In genomic region chr16:807345-808251, GRCh38 we compare ENCODE assay signal across 8 cellular contexts. TPM values are rescaled to one million over a fixed set of nuclear protein-coding genes. Genes with fewer than 3 reads are reported as not detected.
A peak's percentile ranks its signal among the peaks of the same experiment; 100 is the strongest.
DNase-seq lines count a peak whose midpoint lies in the region; ATAC-seq, FAIRE-seq and TF ChIP-seq lines count a peak whose summit lies in the region.

No MANE protein-coding gene starts in this region.

- 0 out of 2 replicates have a peak overlapping the region, but pooled peaks have one; percentile 25 for H3K56ac ChIP-seq in IMR-90 (ENCODE audit: extremely low read depth, insufficient read depth, low read length)

- WGBS in IMR-90 (ENCODE audit: extremely low coverage in 2 of 2, insufficient read length in 1 of 2), 2 experiments, result 31% methylated on average over 39 of the region's 91 CpGs; no CpG with 5 or more reads in 1 of the 2 experiments

- H3K9me3 Mint-ChIP-seq in naive thymus-derived CD4-positive, alpha-beta T cell, result peaks cover 0 to 3% (median 0%) of the 10 kb centered on the region in 11 donors
- no peaks in the 10 kb centered on the region for H3K9me3 Mint-ChIP-seq in stimulated activated effector memory CD8-positive, alpha-beta T cell treated with anti-CD3 and anti-CD28 coated beads, Interleukin-12 subunit alpha, Interleukin-12 subunit beta, amount 100 ng/mL, for 72 hours

- H2BK120ac ChIP-seq in IMR-90 (ENCODE audit: low read depth, low read length), result no peak overlapping the region

- peaks cover 3% of the 10 kb centered on the region; the same call in 1 of the 2 replicates for H3K4me1 ChIP-seq in IMR-90 (ENCODE audit: control insufficient read depth, insufficient read depth, low read length)
- no peaks in the 10 kb centered on the region for H3K4me1 ChIP-seq in fibroblast of lung (ENCODE audit: control insufficient read depth, extremely low read depth, insufficient read depth, low read length)
- peaks cover 0 to 9% of the 10 kb centered on the region in 2 donors for H3K4me1 ChIP-seq in naive thymus-derived CD4-positive, alpha-beta T cell (ENCODE audit: control insufficient read depth in 2 of 2, insufficient read depth in 2 of 2, low read length in 2 of 2)

- H3K27ac Mint-ChIP-seq in naive thymus-derived CD4-positive, alpha-beta T cell, result peak overlapping the region; percentile 92 to 98 (median 97)
- H3K27ac Mint-ChIP-seq in stimulated activated effector memory CD8-positive, alpha-beta T cell treated with anti-CD3 and anti-CD28 coated beads, Interleukin-12 subunit alpha, Interleukin-12 subunit beta, amount 100 ng/mL, for 72 hours, result peak overlapping the region; percentile 95

- TF ChIP-seq RAD21 in IMR-90 (IDR thresholded peaks at IDR 0.05; ENCODE audit: low read length), result no peak

- DNase-seq in D721Med (ENCODE audit: insufficient read length, low spot score) (peak; percentile 71), IMR-90 (peak; percentile 86), RCC 7860 (ENCODE audit: low spot score) (peak; percentile 82), fibroblast of lung (ENCODE audit: low read depth in 2 of 2) (peak; percentile 88 to 92)
- peak; percentile 58 to 76 for DNase-seq in activated T-helper 1 cell treated with anti-CD3 and anti-CD28 coated beads, Interleukin-2, amount 50 U/mL, for 16 hours (ENCODE audit: low read depth in 1 of 2, low spot score in 1 of 2)
- DNase-seq in naive thymus-derived CD4-positive, alpha-beta T cell, result peak; percentile 53 to 89 (median 68)
- peak; percentile 78 to 90 for DNase-seq in stimulated activated effector memory CD8-positive, alpha-beta T cell treated with anti-CD3 and anti-CD28 coated beads, Interleukin-12 subunit alpha, Interleukin-12 subunit beta, amount 100 ng/mL, for 72 hours (ENCODE audit: low spot score in 2 of 2)

- H3K36me3 Mint-ChIP-seq in naive thymus-derived CD4-positive, alpha-beta T cell, result peaks cover 0 to 4% (median 0%) of the 10 kb centered on the region in 5 donors
- peaks cover 11% of the 10 kb centered on the region for H3K36me3 Mint-ChIP-seq in stimulated activated effector memory CD8-positive, alpha-beta T cell treated with anti-CD3 and anti-CD28 coated beads, Interleukin-12 subunit alpha, Interleukin-12 subunit beta, amount 100 ng/mL, for 72 hours

- peak overlapping the region; percentile 93 for H2AK9ac ChIP-seq in IMR-90 (replicated peaks; ENCODE audit: low read depth, low read length, poor library complexity)

- CTCF ChIA-PET in IMR-90 (lab: Yijun Ruan, JAX), result no interaction called here
- CTCF ChIA-PET in naive thymus-derived CD4-positive, alpha-beta T cell (lab: Charles Lee), result interaction anchor here (0.7 kb wide), 1 partner anchor 1239 kb away, joined by 3 read pairs; no protein-coding TSS in a partner anchor

- peak overlapping the region; percentile 84 for H3K4me3 ChIP-seq in IMR-90 (ENCODE audit: insufficient read depth, low read depth, low read length)
- peak overlapping the region; percentile 63 to 81 (median 70) for H3K4me3 ChIP-seq in fibroblast of lung (replicated peaks in 1 of 4; ENCODE audit: control extremely low read depth in 1 of 4, insufficient read depth in 1 of 4, low read depth in 3 of 4, low read length in 4 of 4)
- H3K4me3 ChIP-seq in naive thymus-derived CD4-positive, alpha-beta T cell (ENCODE audit: low read length), result peak overlapping the region; percentile 92

- peak overlapping the region; percentile 57; the same call in 1 of the 2 replicates for H3K23ac ChIP-seq in IMR-90 (ENCODE audit: low read depth, low read length)

- in situ Hi-C loops in IMR-90 (cut with MboI; ENCODE audit: low sequenced_read_pairs), result loop anchor here (25.0 kb wide), 1 partner anchor 405 kb away; no protein-coding TSS in a partner anchor

- peak overlapping the region; percentile 63; the same call in 1 of the 2 replicates for H3K18ac ChIP-seq in IMR-90 (ENCODE audit: low read depth, low read length)

- TF ChIP-seq CTCF in D721Med (IDR thresholded peaks at IDR 0.05; ENCODE audit: insufficient read depth, missing control alignments) (no peak), IMR-90 (conservative IDR thresholded peaks at IDR 0.05; ENCODE audit: low read depth, low read length) (no peak), fibroblast of lung (conservative IDR thresholded peaks at IDR 0.05 in 1 of 2, IDR thresholded peaks at IDR 0.05 in 1 of 2; ENCODE audit: low read depth in 1 of 2, low read length in 2 of 2) (no peak)

- H3K9me3 ChIP-seq in IMR-90 (ENCODE audit: control insufficient read depth, insufficient read depth, low read length) (no peaks in the 10 kb centered on the region; the same call in 1 of the 2 replicates), fibroblast of lung (ENCODE audit: control insufficient read depth, insufficient read depth, low read depth, low read length) (no peaks in the 10 kb centered on the region)
- no peaks in the 10 kb centered on the region for H3K9me3 ChIP-seq in naive thymus-derived CD4-positive, alpha-beta T cell (ENCODE audit: control insufficient read depth in 2 of 3, low read length in 3 of 3)

- H3K4me1 Mint-ChIP-seq in naive thymus-derived CD4-positive, alpha-beta T cell, result peaks cover 0 to 16% (median 12%) of the 10 kb centered on the region in 7 donors
- H3K4me1 Mint-ChIP-seq in stimulated activated effector memory CD8-positive, alpha-beta T cell treated with anti-CD3 and anti-CD28 coated beads, Interleukin-12 subunit alpha, Interleukin-12 subunit beta, amount 100 ng/mL, for 72 hours, result peaks cover 12% of the 10 kb centered on the region

- H2AFZ ChIP-seq in IMR-90 (replicated peaks; ENCODE audit: low read length, poor library complexity), result peak overlapping the region; percentile 87
- peak overlapping the region; percentile 86 for H2AFZ ChIP-seq in fibroblast of lung (ENCODE audit: low read length)

- H4K91ac ChIP-seq in IMR-90 (ENCODE audit: insufficient read depth, low read depth, low read length), result peak overlapping the region; percentile 2; the same call in 1 of the 2 replicates

- H3K27ac ChIP-seq in IMR-90 (ENCODE audit: insufficient read depth, low read length), result peak overlapping the region; percentile 54
- peak overlapping the region; percentile 83 for H3K27ac ChIP-seq in fibroblast of lung (ENCODE audit: insufficient read depth, low read length)
- peak overlapping the region; percentile 88 for H3K27ac ChIP-seq in naive thymus-derived CD4-positive, alpha-beta T cell (ENCODE audit: low read depth, low read length)

- peaks cover 4 to 12% of the 10 kb centered on the region in 2 experiments; a peak in 3 of 4 replicates for H3K79me1 ChIP-seq in IMR-90 (ENCODE audit: low read depth in 1 of 2, low read length in 2 of 2)

- intact Hi-C loops in IMR-90 (cut with micrococcal nuclease), result no loop called here
- intact Hi-C loops in naive thymus-derived CD4-positive, alpha-beta T cell (cut with micrococcal nuclease), result loop anchor here (1.0 to 2.0 kb wide), 3 partner anchors 19 to 171 kb away; partner anchors contain the start of genes CHTF18 (in 2 of the 2), LMF1 (in 2 of the 2), RPUSD1 (in 2 of the 2) and METTL26 (in 1 of the 2)

- H3K4ac ChIP-seq in IMR-90 (ENCODE audit: low read depth, low read length), result peak overlapping the region; percentile 80

- H2BK5ac ChIP-seq in IMR-90 (ENCODE audit: low read depth, low read length, poor library complexity, severe bottlenecking), result peak overlapping the region; percentile 55

- peak overlapping the region; percentile 67 for H2AK5ac ChIP-seq in IMR-90 (ENCODE audit: low read depth, low read length)

- peak overlapping the region; percentile 51 to 90 for H4K8ac ChIP-seq in IMR-90 (ENCODE audit: low read depth in 2 of 2, low read length in 2 of 2)

- H3K4me2 ChIP-seq in IMR-90 (ENCODE audit: low read depth, low read length) (peak overlapping the region; percentile 92), fibroblast of lung (ENCODE audit: extremely low read depth, insufficient read depth, low read length) (peak overlapping the region; percentile 71)

- 0 out of 2 replicates have a peak, but pooled peaks cover 3% of the 10 kb centered on the region for H3K9me1 ChIP-seq in IMR-90 (ENCODE audit: insufficient read depth, low read length)

- peak overlapping the region; percentile 76; the same call in 1 of the 2 replicates for H3K14ac ChIP-seq in IMR-90 (replicated peaks; ENCODE audit: low read depth, low read length)

- dilution Hi-C loops in IMR-90 (cut with HindIII; ENCODE audit: low sequenced_read_pairs, unreplicated experiment), result no loop called here

- TF ChIP-seq POLR2A in IMR-90 (IDR thresholded peaks at IDR 0.05; ENCODE audit: low read depth, low read length), result peak; percentile 78; the same call in 1 of the 2 replicates

- H4K5ac ChIP-seq in IMR-90 (ENCODE audit: low read depth, low read length), result peak overlapping the region; percentile 87

- H3K9ac ChIP-seq in IMR-90 (ENCODE audit: low read depth, low read length) (peak overlapping the region; percentile 87), fibroblast of lung (ENCODE audit: insufficient read depth, low read length) (peak overlapping the region; percentile 84)

- BruUV-seq in IMR-90 (replicated peaks; lab: Mats Ljungman, UMichigan), result no TSS peak

- FAIRE-seq in D721Med (lab: Jason Lieb, UNC) (no peak), RCC 7860 (lab: Jason Lieb, UNC) (no peak)

- H3K36me3 ChIP-seq in IMR-90 (ENCODE audit: control insufficient read depth, insufficient read depth, low read length), result no peaks in the 10 kb centered on the region
- H3K36me3 ChIP-seq in fibroblast of lung (ENCODE audit: control insufficient read depth, insufficient read depth, low read length), result no peaks in the 10 kb centered on the region
- no peaks in the 10 kb centered on the region for H3K36me3 ChIP-seq in naive thymus-derived CD4-positive, alpha-beta T cell (ENCODE audit: control insufficient read depth in 2 of 3, insufficient read depth in 3 of 3, low read length in 3 of 3)

- no peaks in the 10 kb centered on the region for H3K79me2 ChIP-seq in fibroblast of lung (ENCODE audit: control insufficient read depth, insufficient read depth, low read length)

- H4K20me1 ChIP-seq in IMR-90 (ENCODE audit: insufficient read depth, low read length) (no peaks in the 10 kb centered on the region), fibroblast of lung (ENCODE audit: control insufficient read depth, extremely low read depth, insufficient read depth, low read length) (no peaks in the 10 kb centered on the region)

- H3K4me3 Mint-ChIP-seq in naive thymus-derived CD4-positive, alpha-beta T cell, result peak overlapping the region; percentile 92 to 100 (median 95)
- H3K4me3 Mint-ChIP-seq in stimulated activated effector memory CD8-positive, alpha-beta T cell treated with anti-CD3 and anti-CD28 coated beads, Interleukin-12 subunit alpha, Interleukin-12 subunit beta, amount 100 ng/mL, for 72 hours, result peak overlapping the region; percentile 93

- H2BK20ac ChIP-seq in IMR-90 (ENCODE audit: low read depth, low read length), result no peak overlapping the region

- H3K27me3 Mint-ChIP-seq in naive thymus-derived CD4-positive, alpha-beta T cell, result peaks cover 0 to 15% (median 5%) of the 10 kb centered on the region in 5 donors

- H3K27me3 ChIP-seq in IMR-90 (ENCODE audit: control insufficient read depth, insufficient read depth, low read length) (no peaks in the 10 kb centered on the region), fibroblast of lung (ENCODE audit: control insufficient read depth, insufficient read depth, low read length) (peaks cover 3% of the 10 kb centered on the region)
- H3K27me3 ChIP-seq in naive thymus-derived CD4-positive, alpha-beta T cell (ENCODE audit: control insufficient read depth in 2 of 2, insufficient read depth in 2 of 2, low read length in 2 of 2), result no peaks in the 10 kb centered on the region

- no peak overlapping the region for H2BK15ac ChIP-seq in IMR-90 (ENCODE audit: low read depth, low read length)

- POLR2A ChIA-PET in IMR-90 (lab: Charles Lee; ENCODE audit: unreplicated experiment), result no interaction called here
- POLR2A ChIA-PET in naive thymus-derived CD4-positive, alpha-beta T cell (lab: Charles Lee), result interaction anchor here (0.5 to 1.1 kb wide), 3 partner anchors 19 to 772 kb away, joined by 3 to 4 read pairs (median 3); partner anchors contain the start of gene CHTF18

- peak; percentile 70 for ATAC-seq in GM21526 (IDR thresholded peaks at IDR 0.05; ENCODE audit: low FRiP score, unreplicated experiment)
- ATAC-seq in IMR-90 (ENCODE audit: low read depth), result peak; percentile 98
- peak; percentile 95 for ATAC-seq in naive thymus-derived CD4-positive, alpha-beta T cell
- ATAC-seq in stimulated activated effector memory CD8-positive, alpha-beta T cell treated with anti-CD3 and anti-CD28 coated beads, Interleukin-12 subunit alpha, Interleukin-12 subunit beta, amount 100 ng/mL, for 72 hours, result peak; percentile 94

RNA-seq across cellular contexts. Expression of gene GNG13, which starts 7.1 kb away (rescaled TPM):
- not detected in 2 replicates for total RNA-seq in IMR-90 (2012; rRNA removed)
- polyA plus RNA-seq in IMR-90 (2012; rRNA removed), result not detected in 2 replicates
- not detected in 2 replicates for polyA plus RNA-seq in IMR-90 (2012; cell fraction: cytosol; rRNA removed)
- not detected in 2 replicates for polyA plus RNA-seq in IMR-90 (2012; cell fraction: nucleus; rRNA removed; ENCODE audit: low replicate concordance)
- not detected in 2 replicates for total RNA-seq in fibroblast of lung
- polyA plus RNA-seq in fibroblast of lung, result not detected in 2 replicates
- polyA plus RNA-seq in fibroblast of lung (2012), result not detected in 2 replicates
- polyA minus RNA-seq in fibroblast of lung (ENCODE audit: low replicate concordance), result not detected in 2 replicates
- total RNA-seq in naive thymus-derived CD4-positive, alpha-beta T cell, result not detected
- polyA plus RNA-seq in naive thymus-derived CD4-positive, alpha-beta T cell, result not detected

RNA-seq across cellular contexts. Expression of gene CHTF18, which starts 19.2 kb away (rescaled TPM):
- 3.1 and 3.2 TPM in 2 replicates for total RNA-seq in IMR-90 (2012; rRNA removed)
- polyA plus RNA-seq in IMR-90 (2012; rRNA removed), result 21.4 and 28.1 TPM in 2 replicates
- polyA plus RNA-seq in IMR-90 (2012; cell fraction: cytosol; rRNA removed), result 4.1 and 7.9 TPM in 2 replicates
- 128 and 294 TPM in 2 replicates for polyA plus RNA-seq in IMR-90 (2012; cell fraction: nucleus; rRNA removed; ENCODE audit: low replicate concordance)
- 1.3 and 4.3 TPM in 2 replicates for total RNA-seq in fibroblast of lung
- 1.1 and 5.7 TPM in 2 replicates for polyA plus RNA-seq in fibroblast of lung
- polyA plus RNA-seq in fibroblast of lung (2012), result 3.5 and 16.0 TPM in 2 replicates
- polyA minus RNA-seq in fibroblast of lung (ENCODE audit: low replicate concordance), result 3.5 and 7.7 TPM in 2 replicates
- 10 to 100 TPM; 32.0 to 74.8 (median 51.7) TPM for total RNA-seq in naive thymus-derived CD4-positive, alpha-beta T cell
- polyA plus RNA-seq in naive thymus-derived CD4-positive, alpha-beta T cell, result 1 to 10 TPM; 4.5 to 8.2 TPM

RNA-seq across cellular contexts. Expression of gene RPUSD1, which starts 19.4 kb away (rescaled TPM):
- 11.7 and 13.1 TPM in 2 replicates for total RNA-seq in IMR-90 (2012; rRNA removed)
- polyA plus RNA-seq in IMR-90 (2012; rRNA removed), result 32.3 and 43.3 TPM in 2 replicates
- polyA plus RNA-seq in IMR-90 (2012; cell fraction: cytosol; rRNA removed), result 23.5 and 39.1 TPM in 2 replicates
- polyA plus RNA-seq in IMR-90 (2012; cell fraction: nucleus; rRNA removed; ENCODE audit: low replicate concordance), result 38.5 and 127 TPM in 2 replicates
- total RNA-seq in fibroblast of lung, result 15.9 and 16.2 TPM in 2 replicates
- 8.2 and 10.3 TPM in 2 replicates for polyA plus RNA-seq in fibroblast of lung
- polyA plus RNA-seq in fibroblast of lung (2012), result 12.6 and 21.8 TPM in 2 replicates
- polyA minus RNA-seq in fibroblast of lung (ENCODE audit: low replicate concordance), result 6.6 and 10.6 TPM in 2 replicates
- total RNA-seq in naive thymus-derived CD4-positive, alpha-beta T cell, result 10 to 100 TPM; 16.3 to 34.3 (median 30.3) TPM
- polyA plus RNA-seq in naive thymus-derived CD4-positive, alpha-beta T cell, result 10 to 100 TPM; 21.2 to 42.9 TPM

RNA-seq across cellular contexts. Expression of gene MSLN, which starts 47.1 kb away (rescaled TPM):
- total RNA-seq in IMR-90 (2012; rRNA removed), result not detected in 2 replicates
- 0.14 and 0.22 TPM in 2 replicates for polyA plus RNA-seq in IMR-90 (2012; rRNA removed)
- 0.21 and 0.31 TPM in 2 replicates for polyA plus RNA-seq in IMR-90 (2012; cell fraction: cytosol; rRNA removed)
- polyA plus RNA-seq in IMR-90 (2012; cell fraction: nucleus; rRNA removed; ENCODE audit: low replicate concordance), result 0.17 and 0.22 TPM in 2 replicates
- not detected in 2 replicates for total RNA-seq in fibroblast of lung
- polyA plus RNA-seq in fibroblast of lung, result not detected in 2 replicates
- not detected in 2 replicates for polyA plus RNA-seq in fibroblast of lung (2012)
- not detected in 2 replicates for polyA minus RNA-seq in fibroblast of lung (ENCODE audit: low replicate concordance)
- total RNA-seq in naive thymus-derived CD4-positive, alpha-beta T cell, result under 1 TPM in 1 of 5 experiments, not detected in 4; 0.64 TPM
- not detected for polyA plus RNA-seq in naive thymus-derived CD4-positive, alpha-beta T cell

Comparison
In these comparisons a context has a peak if more than half of its experiments do, and no peak if none do; other contexts are left out.
1. Peak in every context shown above with its lines: DNase-seq, ATAC-seq, H3K4me3 ChIP-seq and H3K27ac ChIP-seq.